2 cellular contexts compared by ENCODE assay signal in genomic region chr4:1862961-1863296, GRCh38.
TF ChIP-seq lines count a peak whose summit lies in the region.

No MANE protein-coding gene starts in this region.

TF ChIP-seq in HepG2, 621 proteins besides CTCF, POLR2A, EP300 and RAD21 (continues in another document):
- TF ChIP-seq ARID4A (CRISPR knock-in tag; IDR thresholded peaks at IDR 0.05; ENCODE audit: borderline replicate concordance) (no peak), NCOA2 (CRISPR knock-in tag; IDR thresholded peaks at IDR 0.05) (0 out of 2 replicates have a peak, but pooled peaks have one; percentile 11), NR2F2 (IDR thresholded peaks at IDR 0.05; ENCODE audit: borderline replicate concordance, low read depth) (0 out of 2 replicates have a peak, but pooled peaks have one; percentile 39), HDAC1 (CRISPR knock-in tag; IDR thresholded peaks at IDR 0.05) (0 out of 2 replicates have a peak, but pooled peaks have one; percentile 25), CBX2 (IDR thresholded peaks at IDR 0.05; ENCODE audit: low read depth, low read length) (no peak), CBX2 (CRISPR knock-in tag; IDR thresholded peaks at IDR 0.05; ENCODE audit: low read depth) (no peak), SMAD1 (CRISPR knock-in tag; IDR thresholded peaks at IDR 0.05; ENCODE audit: borderline replicate concordance, low read depth) (no peak), ZNF503 (CRISPR knock-in tag; IDR thresholded peaks at IDR 0.05) (no peak), ZSCAN29 (CRISPR knock-in tag; conservative IDR thresholded peaks at IDR 0.05) (peak; percentile 51; the same call in 1 of the 2 replicates), ZNF572 (CRISPR knock-in tag; IDR thresholded peaks at IDR 0.05) (no peak), GATAD1 (CRISPR knock-in tag; IDR thresholded peaks at IDR 0.05) (no peak), ZKSCAN5 (CRISPR knock-in tag; IDR thresholded peaks at IDR 0.05) (no peak), SNAPC5 (CRISPR knock-in tag; IDR thresholded peaks at IDR 0.05; ENCODE audit: borderline replicate concordance) (0 out of 2 replicates have a peak, but pooled peaks have one; percentile 2), ZBTB21 (CRISPR knock-in tag; IDR thresholded peaks at IDR 0.05) (no peak), ZNF781 (CRISPR knock-in tag; IDR thresholded peaks at IDR 0.05; ENCODE audit: borderline replicate concordance, not compliant biosample characterization) (peak; percentile 48), RARA (CRISPR knock-in tag; IDR thresholded peaks at IDR 0.05) (peak; percentile 3; the same call in 1 of the 2 replicates), ZNF605 (CRISPR knock-in tag; IDR thresholded peaks at IDR 0.05) (peak; percentile 61; the same call in 1 of the 2 replicates), ZNF160 (CRISPR knock-in tag; IDR thresholded peaks at IDR 0.05) (0 out of 2 replicates have a peak, but pooled peaks have one; percentile 33)

TF ChIP-seq in GM12891, 5 proteins besides CTCF, POLR2A, EP300 and RAD21:
- no peak for TF ChIP-seq PAX5 (IDR thresholded peaks at IDR 0.05; ENCODE audit: insufficient read depth, low read length, severe bottlenecking)
- TF ChIP-seq POLR2AphosphoS5 (IDR thresholded peaks at IDR 0.05; ENCODE audit: low read depth, low read length), result no peak
- no peak for TF ChIP-seq POU2F2 (IDR thresholded peaks at IDR 0.05; ENCODE audit: low read depth, low read length)
- no peak for TF ChIP-seq SPI1 (IDR thresholded peaks at IDR 0.05; ENCODE audit: low read depth, low read length)
- no peak for TF ChIP-seq TAF1 (IDR thresholded peaks at IDR 0.05; ENCODE audit: low read depth, low read length)
